Comparison of ENCODE assay signal across 8 cellular contexts in the genomic region with DNA sequence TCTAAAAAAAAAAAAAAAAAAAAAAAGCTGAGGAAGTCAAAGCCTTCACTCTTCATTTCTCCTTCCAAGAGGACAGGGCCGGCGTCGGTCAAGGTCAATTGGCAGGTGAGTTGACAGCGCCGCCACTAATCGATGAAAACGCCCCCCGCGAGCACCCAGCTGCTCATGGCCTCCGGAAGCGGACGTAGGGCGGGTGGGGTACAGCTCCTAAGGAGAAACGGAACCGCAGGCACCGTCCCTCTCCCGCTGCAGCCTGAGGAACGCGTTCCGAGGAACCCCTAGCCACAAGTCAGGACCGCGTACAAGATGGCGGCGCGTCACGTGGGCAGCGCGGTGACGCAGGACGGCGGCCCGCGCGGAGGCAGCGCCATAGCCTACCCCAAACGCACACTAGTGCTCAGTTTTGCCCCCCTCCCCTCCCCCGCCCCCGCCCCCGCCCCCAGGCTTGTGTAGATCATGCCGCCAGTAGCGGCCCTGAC. TPM values are rescaled to one million over a fixed set of nuclear protein-coding genes. Genes with fewer than 3 reads are reported as not detected.
A peak's percentile ranks its signal among the peaks of the same experiment; 100 is the strongest.
DNase-seq lines count a peak whose midpoint lies in the region.

A gene (plus strand): TSS at position 465 of the 479 bp plus-strand sequence. CDS start 16,045 bp downstream, outside the sequence.

- peak within 1 kb of the TSS; percentile 98 for H3K9ac ChIP-seq in neuronal stem cell (ENCODE audit: low read depth, low read length, poor library complexity)
- peak within 1 kb of the TSS; percentile 26 to 92 (median 86) for H3K9ac ChIP-seq in subcutaneous abdominal adipose tissue (ENCODE audit: low read length in 5 of 5)

- no CpG with 5 or more reads among the region's 41 CpGs for WGBS in neuronal stem cell (ENCODE audit: extremely low coverage in 2 of 2, insufficient read length in 2 of 2, insufficient replicate concordance in 1 of 2), 2 donors

- H2BK12ac ChIP-seq in neuronal stem cell (ENCODE audit: low read length) = peak within 1 kb of the TSS; percentile 84

- no peak within 1 kb of the TSS for H3K4ac ChIP-seq in neuronal stem cell (ENCODE audit: low read length)

- H3K27ac ChIP-seq in neuronal stem cell (replicated peaks; ENCODE audit: low read length) = peak within 1 kb of the TSS; percentile 97
- peak within 1 kb of the TSS; percentile 88 for H3K27ac ChIP-seq in subcutaneous abdominal adipose tissue (ENCODE audit: low read depth, low read length)

- H3K79me1 ChIP-seq in neuronal stem cell (ENCODE audit: low read depth, low read length) = peaks cover 5% of the 10 kb centered on the region

- peaks cover 0 to 2% of the 10 kb centered on the region in 2 donors for H3K9me3 ChIP-seq in neuronal stem cell (replicated peaks in 1 of 2; ENCODE audit: control insufficient read depth in 2 of 2, insufficient read depth in 1 of 2, low read depth in 1 of 2, low read length in 2 of 2)
- H3K9me3 ChIP-seq in subcutaneous abdominal adipose tissue (ENCODE audit: control insufficient read depth in 5 of 5, low read length in 5 of 5) = no peaks in the 10 kb centered on the region

- H4K91ac ChIP-seq in neuronal stem cell (ENCODE audit: low read depth, low read length, poor library complexity) = no peak within 1 kb of the TSS

- H2AFZ ChIP-seq in neuronal stem cell (ENCODE audit: low read length) = peak within 1 kb of the TSS; percentile 99

- peak within 1 kb of the TSS; percentile 89 for H3K14ac ChIP-seq in neuronal stem cell (ENCODE audit: low read length)

- H3K23ac ChIP-seq in neuronal stem cell (ENCODE audit: low read depth, low read length, poor library complexity) = peak within 1 kb of the TSS; percentile 99

- H3K4me1 ChIP-seq in neuronal stem cell (ENCODE audit: control insufficient read depth in 2 of 2, insufficient read depth in 1 of 2, low read depth in 1 of 2, low read length in 2 of 2) = peaks cover 0 to 3% of the 10 kb centered on the region in 2 donors
- H3K4me1 ChIP-seq in subcutaneous abdominal adipose tissue (ENCODE audit: control insufficient read depth in 5 of 5, insufficient read depth in 5 of 5, low read length in 5 of 5) = peaks cover 0 to 29% (median 26%) of the 10 kb centered on the region in 5 donors

- H2BK120ac ChIP-seq in neuronal stem cell (ENCODE audit: low read depth, low read length) = peak within 1 kb of the TSS; percentile 81

- H3K27me3 ChIP-seq in neuronal stem cell (ENCODE audit: control insufficient read depth in 3 of 3, insufficient read depth in 3 of 3, low read depth in 1 of 3, low read length in 3 of 3) (no peaks in the 10 kb centered on the region), subcutaneous abdominal adipose tissue (ENCODE audit: control insufficient read depth in 5 of 5, insufficient read depth in 4 of 5, low read length in 5 of 5) (no peaks in the 10 kb centered on the region)

- peak within 1 kb of the TSS; percentile 89 for H2BK15ac ChIP-seq in neuronal stem cell (ENCODE audit: low read length)

- H4K8ac ChIP-seq in neuronal stem cell (ENCODE audit: low read depth, low read length) = peak within 1 kb of the TSS; percentile 92

- H2BK5ac ChIP-seq in neuronal stem cell (ENCODE audit: low read length) = peak within 1 kb of the TSS; percentile 99

- H3K36me3 ChIP-seq in neuronal stem cell (replicated peaks in 1 of 2; ENCODE audit: control insufficient read depth in 2 of 2, insufficient read depth in 2 of 2, low read length in 2 of 2) (peaks cover 0 to 3% of the 10 kb centered on the region in 2 donors), subcutaneous abdominal adipose tissue (ENCODE audit: control insufficient read depth in 5 of 5, insufficient read depth in 5 of 5, low read length in 5 of 5) (no peaks in the 10 kb centered on the region)

- H2AK5ac ChIP-seq in neuronal stem cell (ENCODE audit: low read depth, low read length) = peak within 1 kb of the TSS; percentile 75

- H3K4me2 ChIP-seq in neuronal stem cell (ENCODE audit: insufficient read depth, low read length, poor library complexity, severe bottlenecking) = peak within 1 kb of the TSS; percentile 98

- H3K4me3 ChIP-seq in neuronal stem cell (ENCODE audit: low read length in 2 of 2) (peak within 1 kb of the TSS; percentile 81 to 98), subcutaneous abdominal adipose tissue (ENCODE audit: low read depth in 1 of 5, low read length in 5 of 5) (peak within 1 kb of the TSS; percentile 84 to 90 (median 88))

- peak; percentile 98 for DNase-seq in ELF-1 (ENCODE audit: low read depth, low spot score)
- DNase-seq in H4 (ENCODE audit: low spot score) = peak; percentile 92
- peak; percentile 88 for DNase-seq in M059J (ENCODE audit: low read depth)
- peak; percentile 93 for DNase-seq in SIG-M5 treated with dmso at 0.1 percent for 504 hours (lab: John Stamatoyannopoulos, UW; ENCODE audit: unreplicated experiment)
- peak; percentile 65 to 87 (median 80) for DNase-seq in activated naive CD4-positive, alpha-beta T cell (lab: John Stamatoyannopoulos, UW)
- peak; percentile 88 for DNase-seq in foreskin melanocyte
- DNase-seq in neuronal stem cell (ENCODE audit: low spot score) = peak; percentile 83

- peak within 1 kb of the TSS; percentile 99 for H3K18ac ChIP-seq in neuronal stem cell (ENCODE audit: low read length)

RNA-seq across cellular contexts. Expression of the gene that starts here (rescaled TPM):
- total RNA-seq in H4 (2014; rRNA removed; shearing (Covaris generic)) = 21.2 and 33.1 TPM in 2 replicates
- 21.2 and 33.8 TPM in 2 replicates for total RNA-seq in M059J (2014; rRNA removed; shearing (Covaris generic))
- 19.7 TPM for polyA plus RNA-seq in neuronal stem cell (2013, experiment 1 of 2)
- 18.1 TPM for polyA plus RNA-seq in neuronal stem cell (2013, experiment 2 of 2)

Comparison
In these comparisons a context has a peak if more than half of its experiments do, and no peak if none do; other contexts are left out.
1. Peak in every context shown above with its lines: DNase-seq, H3K4me3 ChIP-seq and H3K27ac ChIP-seq.